8 cellular contexts compared by ENCODE assay signal in the genomic region with DNA sequence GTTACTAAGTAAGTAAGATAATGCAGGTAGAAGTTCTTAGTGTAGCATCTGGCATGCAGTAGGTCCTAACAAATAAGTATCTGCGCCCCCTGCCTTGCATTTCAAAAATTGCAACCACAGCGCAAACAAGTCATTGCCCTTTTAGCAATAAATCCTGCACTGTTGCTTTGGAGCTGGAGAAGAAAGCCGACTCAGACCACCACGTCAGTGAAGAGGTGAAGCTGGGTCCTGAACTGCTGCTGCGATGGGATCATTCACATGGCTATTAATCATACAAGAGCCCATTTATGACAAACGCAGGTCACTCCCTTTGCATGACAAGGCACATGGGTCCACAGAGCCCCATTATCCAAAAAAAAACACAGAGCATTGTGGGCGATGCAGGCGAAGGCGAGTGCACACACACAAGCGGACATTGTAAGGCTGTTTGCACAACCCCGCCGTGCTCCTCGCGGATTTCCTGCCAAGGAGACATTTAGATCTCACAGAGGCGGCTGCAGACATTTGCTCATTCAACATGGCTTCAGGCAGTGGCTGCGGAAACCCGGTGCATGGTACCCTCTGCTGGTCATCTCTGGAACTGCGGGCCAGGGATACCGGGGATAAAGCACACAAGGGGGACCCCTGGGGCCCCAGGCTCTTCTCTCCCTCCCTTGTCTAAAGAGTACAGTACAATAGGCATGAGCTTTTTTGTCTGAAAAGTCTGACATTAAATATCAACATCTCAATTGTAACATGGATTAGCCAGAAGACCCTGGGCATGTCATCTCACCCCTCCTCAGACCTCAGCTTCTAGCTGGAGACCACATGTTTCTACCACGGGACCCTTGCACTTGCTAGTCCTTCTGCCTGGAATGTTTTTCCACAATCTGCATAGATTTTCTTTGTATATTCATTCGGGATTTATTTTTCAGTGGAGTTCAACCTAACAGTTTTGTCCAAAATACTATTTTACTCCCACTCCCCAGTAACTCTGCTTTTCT. TPM values are rescaled to one million over a fixed set of nuclear protein-coding genes. Genes with fewer than 3 reads are reported as not detected.
A peak's percentile ranks its signal among the peaks of the same experiment; 100 is the strongest.
DNase-seq lines count a peak whose midpoint lies in the region; ATAC-seq, FAIRE-seq and TF ChIP-seq lines count a peak whose summit lies in the region.

No MANE protein-coding gene starts in this region.

- H3K36me3 Mint-ChIP-seq in CD4-positive, alpha-beta T cell (ENCODE audit: low read depth), result no peaks in the 10 kb centered on the region
- H3K36me3 Mint-ChIP-seq in activated CD8-positive, alpha-beta T cell treated with anti-CD3 and anti-CD28 coated beads, Interleukin-2, amount 10 ng/mL, durations not matched to agents 7 days and 5 days (ENCODE audit: low read depth), result no peaks in the 10 kb centered on the region

- H3K23ac ChIP-seq in H1 (ENCODE audit: insufficient read length), result no peak overlapping the region
- H3K23ac ChIP-seq in mesendoderm (ENCODE audit: low read length), result no peak overlapping the region

- H3K9ac ChIP-seq in H1 (replicated peaks in 1 of 4; ENCODE audit: extremely low read depth in 1 of 4, low read depth in 3 of 4, low read length in 3 of 4) (peak overlapping the region in 3 of 4 experiments; percentile 26 to 28 (median 26); a peak in 5 of 7 replicates), mesendoderm (ENCODE audit: low read length) (peak overlapping the region; percentile 84)

- H3K27me3 ChIP-seq in CD4-positive, alpha-beta T cell (ENCODE audit: control insufficient read depth, insufficient read depth, low read length), result no peaks in the 10 kb centered on the region
- H3K27me3 ChIP-seq in H1 (replicated peaks in 1 of 4; ENCODE audit: control insufficient read depth in 3 of 4, extremely low read depth in 1 of 4, insufficient read depth in 3 of 4, low read length in 3 of 4) (no peaks in the 10 kb centered on the region), mesendoderm (ENCODE audit: insufficient read depth, low read length, poor library complexity) (no peaks in the 10 kb centered on the region)

- peak overlapping the region; percentile 65 for H3K56ac ChIP-seq in H1 (replicated peaks; ENCODE audit: insufficient read length, low read depth, low read length)
- peak overlapping the region; percentile 95 for H3K56ac ChIP-seq in mesendoderm (ENCODE audit: low read length)

- H2BK120ac ChIP-seq in H1 (replicated peaks; ENCODE audit: low read depth, low read length) (peak overlapping the region; percentile 52), mesendoderm (ENCODE audit: low read depth, low read length) (no peak overlapping the region)

- peak; percentile 73 to 88 (median 81) for DNase-seq in CD4-positive, alpha-beta T cell
- DNase-seq in NCI-H748 treated with DMSO at 0.1 percent for 48 hours (lab: John Stamatoyannopoulos, UW) (peak; percentile 84), H1 (ENCODE audit: low read depth in 1 of 2, low spot score in 2 of 2) (peak; percentile 60 to 99), mesendoderm (peak; percentile 87)
- peak; percentile 91 for DNase-seq in activated CD8-positive, alpha-beta T cell treated with anti-CD3 and anti-CD28 coated beads, Interleukin-2, amount 10 ng/mL, durations not matched to agents 7 days and 5 days
- peak; percentile 81 for DNase-seq in stimulated activated CD8-positive, alpha-beta memory T cell treated with anti-CD3 and anti-CD28 coated beads, Interleukin-15, amount 100 ng/mL, for 1 hour (ENCODE audit: low read depth)

- H3K4me3 Mint-ChIP-seq in CD4-positive, alpha-beta T cell, result peak overlapping the region; percentile 95
- peak overlapping the region; percentile 78 for H3K4me3 Mint-ChIP-seq in activated CD8-positive, alpha-beta T cell treated with anti-CD3 and anti-CD28 coated beads, Interleukin-2, amount 10 ng/mL, durations not matched to agents 7 days and 5 days

- peak overlapping the region; percentile 3; the same call in 1 of the 2 replicates for H2BK20ac ChIP-seq in H1 (ENCODE audit: low read length)

- peak; percentile 93 to 95 for TF ChIP-seq RAD21 in H1 (IDR thresholded peaks at IDR 0.05 in 1 of 2, conservative IDR thresholded peaks at IDR 0.05 in 1 of 2; ENCODE audit: low read depth in 2 of 2, low read length in 2 of 2)

- H3K27me3 Mint-ChIP-seq in CD4-positive, alpha-beta T cell, result peaks cover 5% of the 10 kb centered on the region
- H3K27me3 Mint-ChIP-seq in activated CD8-positive, alpha-beta T cell treated with anti-CD3 and anti-CD28 coated beads, Interleukin-2, amount 10 ng/mL, durations not matched to agents 7 days and 5 days (ENCODE audit: low read depth), result peaks cover 3% of the 10 kb centered on the region

- H2BK15ac ChIP-seq in H1 (ENCODE audit: low read length), result no peak overlapping the region; the same call in 1 of the 2 replicates
- no peak overlapping the region for H2BK15ac ChIP-seq in mesendoderm (replicated peaks; ENCODE audit: low read depth)

- peak overlapping the region; percentile 40; the same call in 1 of the 2 replicates for H2BK12ac ChIP-seq in H1 (ENCODE audit: low read depth, low read length)

- H3K27ac Mint-ChIP-seq in CD4-positive, alpha-beta T cell, result peak overlapping the region; percentile 82
- H3K27ac Mint-ChIP-seq in activated CD8-positive, alpha-beta T cell treated with anti-CD3 and anti-CD28 coated beads, Interleukin-2, amount 10 ng/mL, durations not matched to agents 7 days and 5 days, result peak overlapping the region; percentile 83

- H2AK5ac ChIP-seq in H1 (ENCODE audit: low read depth, low read length) (no peak overlapping the region), mesendoderm (ENCODE audit: low read length) (no peak overlapping the region)

- H3K18ac ChIP-seq in H1 (ENCODE audit: extremely low read depth, low read length) (peak overlapping the region; percentile 85), mesendoderm (ENCODE audit: low read length) (peak overlapping the region; percentile 33)

- peaks cover 8% of the 10 kb centered on the region for H3K4me1 Mint-ChIP-seq in CD4-positive, alpha-beta T cell (ENCODE audit: low read depth)
- H3K4me1 Mint-ChIP-seq in activated CD8-positive, alpha-beta T cell treated with anti-CD3 and anti-CD28 coated beads, Interleukin-2, amount 10 ng/mL, durations not matched to agents 7 days and 5 days (ENCODE audit: low read depth), result peaks cover 8% of the 10 kb centered on the region

- H3K36me3 ChIP-seq in H1 (ENCODE audit: control insufficient read depth in 2 of 4, insufficient read depth in 4 of 4, low read length in 3 of 4), result no peaks in the 10 kb centered on the region
- no peaks in the 10 kb centered on the region for H3K36me3 ChIP-seq in mesendoderm (ENCODE audit: control insufficient read depth, insufficient read depth, low read length)

- H4K8ac ChIP-seq in H1 (ENCODE audit: extremely low read depth, insufficient read depth, low read length), result peak overlapping the region; percentile 83; the same call in 1 of the 2 replicates
- H4K8ac ChIP-seq in mesendoderm (ENCODE audit: low read depth, low read length), result no peak overlapping the region

- no peaks in the 10 kb centered on the region for H4K20me1 ChIP-seq in H1 (replicated peaks in 1 of 2; ENCODE audit: control insufficient read depth in 1 of 2, insufficient read depth in 2 of 2, low read length in 2 of 2)

- peak; percentile 91 for ATAC-seq in CD4-positive, alpha-beta T cell (ENCODE audit: poor library complexity)
- ATAC-seq in GM19395 (IDR thresholded peaks at IDR 0.05; ENCODE audit: unreplicated experiment) (peak; percentile 95), HG03521 (IDR thresholded peaks at IDR 0.05; ENCODE audit: unreplicated experiment) (peak; percentile 89)
- peak; percentile 96 for ATAC-seq in activated CD8-positive, alpha-beta T cell treated with anti-CD3 and anti-CD28 coated beads, Interleukin-2, amount 10 ng/mL, durations not matched to agents 7 days and 5 days

- H2BK5ac ChIP-seq in H1 (ENCODE audit: low read depth, low read length) (peak overlapping the region; percentile 84; the same call in 1 of the 2 replicates), mesendoderm (ENCODE audit: low read length) (peak overlapping the region; percentile 60)

- H2AFZ ChIP-seq in H1 (ENCODE audit: low read length), result peak overlapping the region; percentile 99

- H3K4me2 ChIP-seq in H1 (ENCODE audit: insufficient read depth in 1 of 2, low read depth in 2 of 2, low read length in 2 of 2), result peak overlapping the region; percentile 42 to 92
- H3K4me2 ChIP-seq in mesendoderm (ENCODE audit: low read length), result peak overlapping the region; percentile 99

- H3K23me2 ChIP-seq in H1 (ENCODE audit: low read depth, low read length), result peaks cover 3% of the 10 kb centered on the region

- POLR2A ChIA-PET in CD4-positive, alpha-beta T cell (lab: Charles Lee), result interaction anchor here (1.1 kb wide), 1 partner anchor 30 kb away, joined by 3 read pairs; no protein-coding TSS in a partner anchor
- POLR2A ChIA-PET in activated CD8-positive, alpha-beta T cell treated with anti-CD3 and anti-CD28 coated beads, Interleukin-2, amount 10 ng/mL, durations not matched to agents 7 days and 5 days (lab: Charles Lee), result no interaction called here
- POLR2A ChIA-PET in H1 (lab: Charles Lee; ENCODE audit: partially characterized antibody), result interaction anchor here (0.7 kb wide), 1 partner anchor 23 kb away, joined by 3 read pairs; no protein-coding TSS in a partner anchor

- no peak overlapping the region for H3K27ac ChIP-seq in CD4-positive, alpha-beta T cell (ENCODE audit: low read depth, low read length)
- H3K27ac ChIP-seq in H1 (ENCODE audit: low read depth, low read length), result no peak overlapping the region
- H3K27ac ChIP-seq in mesendoderm (ENCODE audit: low read depth, low read length), result peak overlapping the region; percentile 22

- no peak; a peak in 1 of 3 replicates for TF ChIP-seq POLR2A in H1 (IDR thresholded peaks at IDR 0.05; ENCODE audit: control extremely low read depth in 1 of 2, low read depth in 2 of 2, low read length in 2 of 2)

- intact Hi-C loops in CD4-positive, alpha-beta T cell (cut with DNase I, micrococcal nuclease), result loop anchor here (1.0 to 2.0 kb wide), 4 partner anchors 55 to 972 kb away; no protein-coding TSS in a partner anchor

- H3K79me2 ChIP-seq in H1 (ENCODE audit: control insufficient read depth in 1 of 2, insufficient read depth in 2 of 2, low read length in 2 of 2) (no peaks in the 10 kb centered on the region), mesendoderm (ENCODE audit: control insufficient read depth, insufficient read depth, low read length) (no peaks in the 10 kb centered on the region)

- 10% methylated on average over 21 of the region's 21 CpGs; no CpG with 5 or more reads in 1 of the 2 experiments for WGBS in H1 (ENCODE audit: extremely low coverage in 1 of 2, insufficient coverage in 1 of 2, insufficient read length in 1 of 2, insufficient replicate concordance in 2 of 2, low coverage in 1 of 2, low lambda C conversion rate in 2 of 2, missing lambda C conversion rate in 1 of 2), 2 experiments
- no CpG with 5 or more reads among the region's 21 CpGs for WGBS in mesendoderm (ENCODE audit: extremely low coverage, insufficient coverage, low lambda C conversion rate)

- no peak overlapping the region for H3K14ac ChIP-seq in H1 (ENCODE audit: insufficient read length)

- H3K4me1 ChIP-seq in H1 (replicated peaks in 1 of 4; ENCODE audit: control insufficient read depth in 3 of 4, insufficient read depth in 4 of 4, low read length in 3 of 4) (no peaks in the 10 kb centered on the region; a peak in 1 of 7 replicates), mesendoderm (ENCODE audit: control insufficient read depth, low read depth, low read length) (no peaks in the 10 kb centered on the region)

- H4K91ac ChIP-seq in H1 (replicated peaks; ENCODE audit: insufficient read length, low read length), result peak overlapping the region; percentile 75

- TF ChIP-seq CTCF in CD4-positive, alpha-beta T cell (IDR thresholded peaks at IDR 0.05), result peak; percentile 89
- TF ChIP-seq CTCF in H1 (IDR thresholded peaks at IDR 0.05; ENCODE audit: control extremely low read depth in 1 of 3, insufficient read depth in 1 of 3, low read depth in 1 of 3, low read length in 3 of 3), result peak; percentile 91 to 93 (median 91)

- H4K5ac ChIP-seq in H1 (ENCODE audit: insufficient read length, low read depth, low read length) (peak overlapping the region; percentile 75), mesendoderm (ENCODE audit: low read length) (peak overlapping the region; percentile 82)

- CTCF ChIA-PET in CD4-positive, alpha-beta T cell (lab: Charles Lee), result interaction anchor here (1.3 kb wide), 1 partner anchor 669 kb away, joined by 3 read pairs; no protein-coding TSS in a partner anchor
- CTCF ChIA-PET in activated CD8-positive, alpha-beta T cell treated with anti-CD3 and anti-CD28 coated beads, Interleukin-2, amount 10 ng/mL, durations not matched to agents 7 days and 5 days (lab: Charles Lee), result interaction anchor here (0.6 to 1.9 kb wide), 22 partner anchors 9 to 971 kb away, joined by 3 to 22 read pairs (median 4); a partner anchor contains a TSS
- CTCF ChIA-PET in H1 (lab: Charles Lee; ENCODE audit: partially characterized antibody), result interaction anchor here (0.6 to 1.9 kb wide), 75 partner anchors 8 to 1334 kb away, joined by 3 to 91 read pairs (median 4); no protein-coding TSS in a partner anchor

- no peaks in the 10 kb centered on the region for H3K79me1 ChIP-seq in H1 (ENCODE audit: low read depth, low read length)
- H3K79me1 ChIP-seq in mesendoderm (ENCODE audit: low read length), result no peaks in the 10 kb centered on the region

- no peaks in the 10 kb centered on the region for H3K9me3 Mint-ChIP-seq in CD4-positive, alpha-beta T cell
- H3K9me3 Mint-ChIP-seq in activated CD8-positive, alpha-beta T cell treated with anti-CD3 and anti-CD28 coated beads, Interleukin-2, amount 10 ng/mL, durations not matched to agents 7 days and 5 days (ENCODE audit: insufficient read depth), result no peaks in the 10 kb centered on the region

- FAIRE-seq in H1 (lab: Jason Lieb, UNC), result peak; percentile 65

- no peaks in the 10 kb centered on the region for H3K9me3 ChIP-seq in CD4-positive, alpha-beta T cell (ENCODE audit: control insufficient read depth, low read length)
- no peaks in the 10 kb centered on the region for H3K9me3 ChIP-seq in H1 (ENCODE audit: insufficient read depth in 2 of 2, low read depth in 1 of 2, low read length in 1 of 2)

- H3K4me3 ChIP-seq in H1 (ENCODE audit: extremely low read depth in 1 of 4, insufficient read depth in 2 of 4, low read depth in 3 of 4, low read length in 4 of 4) (peak overlapping the region; percentile 38 to 78 (median 66); a peak in 7 of 8 replicates), mesendoderm (ENCODE audit: low read length) (peak overlapping the region; percentile 63)

- no peak for TF ChIP-seq EP300 in H1 (IDR thresholded peaks at IDR 0.05; ENCODE audit: borderline replicate concordance in 1 of 2, low read depth in 2 of 2, low read length in 2 of 2)

- H3K4ac ChIP-seq in H1 (replicated peaks; ENCODE audit: insufficient read length, low read depth, low read length), result no peak overlapping the region
- H3K4ac ChIP-seq in mesendoderm (ENCODE audit: low read depth, low read length), result no peak overlapping the region

RNA-seq across cellular contexts. Expression of a gene that starts 56.7 kb away (rescaled TPM):
- total RNA-seq in CD4-positive, alpha-beta T cell, result 1 to 10 TPM; 1.3 TPM
- under 1 TPM; 0.78 to 0.84 TPM for total RNA-seq in activated CD8-positive, alpha-beta T cell treated with anti-CD3 and anti-CD28 coated beads, Interleukin-2, amount 10 ng/mL, durations not matched to agents 7 days and 5 days
- 8.2 and 9.8 TPM in 2 replicates for total RNA-seq in H1 (2021; fragmentation: NEBNext Ultra II Directional; extraction: Animal tissue kit (Norgen Biotek cat#: 25700))
- 0.80 and 1.5 TPM in 2 replicates for polyA plus RNA-seq in H1 (2011; rRNA removed)
- polyA plus RNA-seq in H1 (2011; cell fraction: cytosol; rRNA removed), result 1.8 TPM
- polyA plus RNA-seq in H1 (2011; cell fraction: nucleus; rRNA removed), result 1.7 TPM
- 2.9 to 7.4 TPM (median 3.2 TPM) in 4 replicates for polyA plus RNA-seq in H1 (2012, experiment 1 of 2)
- polyA plus RNA-seq in H1 (2012, experiment 2 of 2), result 0.67 TPM
- 4.2 TPM for polyA plus RNA-seq in H1 (2013, experiment 1 of 2)
- polyA plus RNA-seq in H1 (2013, experiment 2 of 2), result 4.2 TPM
- 3.2 and 6.1 TPM in 2 replicates for polyA minus RNA-seq in H1 (2011; rRNA and poly(A)+ RNA removed)
- polyA minus RNA-seq in H1 (2011; cell fraction: cytosol; rRNA and poly(A)+ RNA removed), result 3.5 TPM
- 4.7 TPM for polyA minus RNA-seq in H1 (2011; cell fraction: nucleus; rRNA and poly(A)+ RNA removed)
- polyA plus RNA-seq in mesendoderm (2013, experiment 1 of 2), result 1.4 TPM
- polyA plus RNA-seq in mesendoderm (2013, experiment 2 of 2), result 1.4 TPM
